2 cellular contexts compared by ENCODE assay signal in the genomic region with DNA sequence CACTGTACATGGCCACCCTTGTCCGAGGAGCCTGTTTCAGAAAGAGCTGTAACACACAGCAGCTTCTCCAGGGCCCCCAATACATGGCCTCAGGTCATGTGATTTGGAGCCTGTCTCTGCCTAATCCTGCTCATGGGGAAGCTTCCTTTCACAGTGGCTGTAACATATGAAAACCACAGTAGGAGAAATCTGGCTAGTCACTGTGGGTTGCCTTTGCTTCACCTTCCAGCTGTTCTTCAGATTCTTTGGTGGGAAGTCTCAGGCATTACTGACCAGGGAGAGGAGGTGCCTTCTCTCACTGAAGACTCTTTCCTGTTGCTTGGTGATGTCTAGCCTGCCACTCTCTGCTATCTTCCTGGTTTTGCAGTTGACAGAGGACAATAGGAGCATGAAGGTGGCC.
A peak's percentile ranks its signal among the peaks of the same experiment; 100 is the strongest.
TF ChIP-seq lines count a peak whose summit lies in the region.

No MANE protein-coding gene starts in this region.

TF ChIP-seq in IMR-90, 13 proteins besides CTCF, POLR2A, EP300 and RAD21:
- TF ChIP-seq NFE2L2 (IDR thresholded peaks at IDR 0.05; ENCODE audit: low read depth, low read length) (peak; percentile 53; the same call in 1 of the 2 replicates), RFX5 (IDR thresholded peaks at IDR 0.05; ENCODE audit: low read depth, low read length) (no peak), CEBPB (IDR thresholded peaks at IDR 0.05; ENCODE audit: low read depth, low read length) (no peak), MAZ (IDR thresholded peaks at IDR 0.05; ENCODE audit: borderline replicate concordance, low read depth, low read length) (no peak), MXI1 (IDR thresholded peaks at IDR 0.05; ENCODE audit: borderline replicate concordance, low read depth, low read length) (no peak), RCOR1 (IDR thresholded peaks at IDR 0.05; ENCODE audit: insufficient replicate concordance, low read length) (no peak)

TF ChIP-seq in K562, 482 proteins besides CTCF, POLR2A, EP300 and RAD21:
- no peak for TF ChIP-seq ZNF347 (CRISPR knock-in tag; IDR thresholded peaks at IDR 0.05; ENCODE audit: low read depth)
- TF ChIP-seq, protein P1, sequence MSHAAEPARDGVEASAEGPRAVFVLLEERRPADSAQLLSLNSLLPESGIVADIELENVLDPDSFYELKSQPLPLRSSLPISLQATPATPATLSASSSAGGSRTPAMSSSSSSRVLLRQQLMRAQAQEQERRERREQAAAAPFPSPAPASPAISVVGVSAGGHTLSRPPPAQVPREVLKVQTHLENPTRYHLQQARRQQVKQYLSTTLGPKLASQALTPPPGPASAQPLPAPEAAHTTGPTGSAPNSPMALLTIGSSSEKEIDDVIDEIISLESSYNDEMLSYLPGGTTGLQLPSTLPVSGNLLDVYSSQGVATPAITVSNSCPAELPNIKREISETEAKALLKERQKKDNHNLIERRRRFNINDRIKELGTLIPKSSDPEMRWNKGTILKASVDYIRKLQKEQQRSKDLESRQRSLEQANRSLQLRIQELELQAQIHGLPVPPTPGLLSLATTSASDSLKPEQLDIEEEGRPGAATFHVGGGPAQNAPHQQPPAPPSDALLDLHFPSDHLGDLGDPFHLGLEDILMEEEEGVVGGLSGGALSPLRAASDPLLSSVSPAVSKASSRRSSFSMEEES (CRISPR knock-in tag; IDR thresholded peaks at IDR 0.05): peak; percentile 32; the same call in 1 of the 2 replicates
